ENCODE assay signal across 21 cellular contexts in the genomic region with DNA sequence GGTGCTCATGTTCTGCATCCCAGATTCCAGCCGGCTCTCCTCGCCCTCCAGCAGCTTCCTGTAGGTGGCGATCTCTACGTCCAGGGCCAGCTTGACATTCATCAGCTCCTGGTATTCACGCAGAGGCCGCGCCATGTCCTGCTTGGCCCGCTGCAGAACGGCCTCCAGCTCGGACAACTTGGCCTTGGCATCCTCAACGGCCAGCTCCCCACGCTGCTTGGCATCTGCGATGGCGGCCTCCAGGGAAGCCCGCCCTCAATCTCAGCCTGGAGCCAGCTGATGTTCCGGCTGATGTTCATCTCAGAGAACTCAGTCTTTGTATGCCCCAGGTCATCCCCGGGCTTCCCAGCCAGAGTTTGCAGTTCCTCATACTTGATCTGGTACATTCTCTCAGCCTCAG.
DNase-seq lines count a peak whose midpoint lies in the region; ATAC-seq and TF ChIP-seq lines count a peak whose summit lies in the region.
"Had no signal": no experiment of that assay in that cellular context is flagged by ENCODE, and none has a peak within 500 bp of the region (broad histone marks: within the 10 kb centered on the region; RNA-seq: fewer than 3 reads in every experiment).

No MANE protein-coding gene starts in this region.

- H3K9ac ChIP-seq in OCI-LY3 (ENCODE audit: low read length) (no peak overlapping the region), endodermal cell (ENCODE audit: extremely low read depth, low read length, poor library complexity, severe bottlenecking) (no peak overlapping the region)

- no peak overlapping the region for H3K4me3 Mint-ChIP-seq in endodermal cell
- H3K4me3 Mint-ChIP-seq in natural killer cell treated with Interleukin-12 subunit alpha and Interleukin-12 subunit beta and Interleukin-15 and Interleukin-18, amount 100 ng/mL, for 72 hours, result no peak overlapping the region
- H3K4me3 Mint-ChIP-seq: T-helper 1 cell treated with Interleukin-12 subunit alpha and Interleukin-12 subunit beta and Interleukin-4 antibody, amounts not matched to agents 30 μg/mL and 1 μg/mL, for 36 hours had no signal

- WGBS in endodermal cell (ENCODE audit: insufficient coverage in 1 of 2, insufficient read length in 1 of 2), 2 experiments, result 80 to 94% methylated on average over 1 to 17 of the region's 17 CpGs

- no peak overlapping the region for H3K4me3 ChIP-seq in GM06990 (replicated peaks; ENCODE audit: low read depth, low read length)
- H3K4me3 ChIP-seq in OCI-LY3 (ENCODE audit: low read length), result no peak overlapping the region
- H3K4me3 ChIP-seq in endodermal cell (ENCODE audit: low read length), result no peak overlapping the region

- H3K4me2 ChIP-seq in OCI-LY3 (ENCODE audit: low read length), result no peak overlapping the region

- H3K27me3 ChIP-seq in GM06990 (replicated peaks; ENCODE audit: control insufficient read depth, insufficient read depth, low read length), result no peaks in the 10 kb centered on the region
- no peaks in the 10 kb centered on the region for H3K27me3 ChIP-seq in OCI-LY3 (ENCODE audit: low read depth, low read length)
- no peaks in the 10 kb centered on the region for H3K27me3 ChIP-seq in endodermal cell (ENCODE audit: control insufficient read depth, insufficient read depth, low read length, poor library complexity, severe bottlenecking)

- ATAC-seq in natural killer cell treated with Interleukin-12 subunit alpha and Interleukin-12 subunit beta and Interleukin-15 and Interleukin-18, amount 100 ng/mL, for 72 hours, result no peak
- ATAC-seq in GM21447 (IDR thresholded peaks at IDR 0.05; ENCODE audit: unreplicated experiment), result no peak
- ATAC-seq: PC-3 had no signal

- H3K9me3 ChIP-seq in OCI-LY3 (ENCODE audit: insufficient read depth, low read length) (no peaks in the 10 kb centered on the region), endodermal cell (ENCODE audit: control insufficient read depth, low read length) (no peaks in the 10 kb centered on the region)

- no peak overlapping the region for H2AFZ ChIP-seq in OCI-LY3 (ENCODE audit: low read depth, low read length)

- TF ChIP-seq CTCF in GM06990 (IDR thresholded peaks at IDR 0.05; ENCODE audit: insufficient read depth, low read length, poor library complexity, severe bottlenecking) (peak; percentile 8), OCI-LY3 (IDR thresholded peaks at IDR 0.05; ENCODE audit: low read depth, low read length) (0 out of 2 replicates have a peak, but pooled peaks have one; percentile 10), endodermal cell (conservative IDR thresholded peaks at IDR 0.05) (peak; percentile 39)

- intact Hi-C loops in posterior vena cava (cut with DNase I), result no loop called here

- peaks cover 3% of the 10 kb centered on the region for H3K36me3 Mint-ChIP-seq in endodermal cell (ENCODE audit: low read depth)
- H3K36me3 Mint-ChIP-seq in natural killer cell treated with Interleukin-12 subunit alpha and Interleukin-12 subunit beta and Interleukin-15 and Interleukin-18, amount 100 ng/mL, for 72 hours, result peaks cover 12% of the 10 kb centered on the region
- H3K36me3 Mint-ChIP-seq: CD4-positive, CD25-positive, alpha-beta regulatory T cell had no signal

- DNase-seq in GM06990 (ENCODE audit: extremely low read depth, insufficient read length) (no peak), endodermal cell (peak; percentile 47), posterior vena cava (ENCODE audit: low spot score) (peak; percentile 69), erythroblast (lab: John Stamatoyannopoulos, UW) (no peak)
- DNase-seq in natural killer cell treated with Interleukin-12 subunit alpha and Interleukin-12 subunit beta and Interleukin-15 and Interleukin-18, amount 100 ng/mL, for 72 hours (ENCODE audit: low spot score), result no peak
- DNase-seq: CD4-positive, CD25-positive, alpha-beta regulatory T cell; EL; HCEC 1CT; IMR-90; MV-4-11; NCI-H1694; NCI-H2081; NCI-H2171; NCI-H345; NCI-H524; PC-3; SIG-M5 had no signal

- H3K4me1 Mint-ChIP-seq in endodermal cell, result no peaks in the 10 kb centered on the region
- peaks cover 0 to 5% of the 10 kb centered on the region in 2 donors for H3K4me1 Mint-ChIP-seq in natural killer cell treated with Interleukin-12 subunit alpha and Interleukin-12 subunit beta and Interleukin-15 and Interleukin-18, amount 100 ng/mL, for 72 hours (ENCODE audit: low read depth in 2 of 2)
- H3K4me1 Mint-ChIP-seq: CD4-positive, CD25-positive, alpha-beta regulatory T cell had no signal

- no peaks in the 10 kb centered on the region for H4K20me1 ChIP-seq in OCI-LY3 (ENCODE audit: insufficient read depth, low read length)

- H3K36me3 ChIP-seq in GM06990 (ENCODE audit: control insufficient read depth, insufficient read depth, low read length) (no peaks in the 10 kb centered on the region), OCI-LY3 (replicated peaks; ENCODE audit: low read depth, low read length) (no peaks in the 10 kb centered on the region), endodermal cell (ENCODE audit: control insufficient read depth, insufficient read depth, low read length) (no peaks in the 10 kb centered on the region)

- H3K27me3 Mint-ChIP-seq in endodermal cell (ENCODE audit: insufficient read depth), result no peaks in the 10 kb centered on the region
- H3K27me3 Mint-ChIP-seq in natural killer cell treated with Interleukin-12 subunit alpha and Interleukin-12 subunit beta and Interleukin-15 and Interleukin-18, amount 100 ng/mL, for 72 hours, result peaks cover 0 to 26% of the 10 kb centered on the region in 2 donors

- H3K27ac ChIP-seq in OCI-LY3 (ENCODE audit: low read length) (no peak overlapping the region), endodermal cell (ENCODE audit: low read depth, low read length) (no peak overlapping the region)
- H3K27ac ChIP-seq: RWPE1 had no signal

- H3K9me3 Mint-ChIP-seq in endodermal cell, result peaks cover 53% of the 10 kb centered on the region
- H3K9me3 Mint-ChIP-seq in natural killer cell treated with Interleukin-12 subunit alpha and Interleukin-12 subunit beta and Interleukin-15 and Interleukin-18, amount 100 ng/mL, for 72 hours, result peaks cover 2% of the 10 kb centered on the region
- H3K9me3 Mint-ChIP-seq: T-helper 1 cell treated with Interleukin-12 subunit alpha and Interleukin-12 subunit beta and Interleukin-4 antibody, amounts not matched to agents 30 μg/mL and 1 μg/mL, for 36 hours had no signal

- H3K27ac Mint-ChIP-seq in endodermal cell, result no peak overlapping the region
- H3K27ac Mint-ChIP-seq in natural killer cell treated with Interleukin-12 subunit alpha and Interleukin-12 subunit beta and Interleukin-15 and Interleukin-18, amount 100 ng/mL, for 72 hours, result no peak overlapping the region
- H3K27ac Mint-ChIP-seq: CD4-positive, CD25-positive, alpha-beta regulatory T cell; T-helper 1 cell treated with Interleukin-12 subunit alpha and Interleukin-12 subunit beta and Interleukin-4 antibody, amounts not matched to agents 30 μg/mL and 1 μg/mL, for 36 hours had no signal

- H3K4me1 ChIP-seq in OCI-LY3 (ENCODE audit: low read length) (no peaks in the 10 kb centered on the region), endodermal cell (ENCODE audit: control insufficient read depth, insufficient read depth, low read length) (no peaks in the 10 kb centered on the region)

- TF ChIP-seq POLR2A in erythroblast (IDR thresholded peaks at IDR 0.05; ENCODE audit: low read length), result no peak

- H3K79me2 ChIP-seq in OCI-LY3 (ENCODE audit: low read length), result no peaks in the 10 kb centered on the region

Comparison
In these comparisons a context has a peak if more than half of its experiments do, and no peak if none do; other contexts are left out.
1. DNase-seq: peak in endodermal cell (single experiment) and posterior vena cava (single experiment); none in GM06990 (single experiment), natural killer cell treated with Interleukin-12 subunit alpha and Interleukin-12 subunit beta and Interleukin-15 and Interleukin-18, amount 100 ng/mL, for 72 hours (single experiment) and erythroblast (0 of 2).
2. Peak in every context shown above with its lines, with median percentiles within 50 percentile points of each other: CTCF ChIP-seq.